16 cellular contexts compared by ENCODE assay signal in the genomic region with DNA sequence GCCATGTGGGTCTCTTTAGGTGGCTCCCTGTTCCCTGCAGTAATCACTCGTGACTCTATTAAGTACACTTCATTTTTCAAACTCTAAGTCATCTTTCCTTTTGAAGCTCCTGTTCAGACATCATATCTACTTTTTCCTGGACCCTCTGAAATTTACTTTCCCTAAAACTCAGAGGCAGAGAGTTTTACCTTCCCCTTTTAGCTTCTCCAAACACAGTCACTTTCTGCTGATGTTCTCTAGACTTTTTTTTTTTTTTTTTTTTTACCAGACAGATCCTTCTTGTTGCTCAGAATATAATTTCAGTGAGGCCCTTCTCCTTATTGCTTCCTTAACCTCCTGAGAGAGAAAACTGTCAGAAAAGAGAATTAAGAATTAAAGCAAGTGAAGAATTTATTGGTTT.
"Had no signal": no experiment of that assay in that cellular context is flagged by ENCODE, and none has a peak within 500 bp of the region (broad histone marks: within the 10 kb centered on the region; RNA-seq: fewer than 3 reads in every experiment).

No MANE protein-coding gene starts in this region.

- H3K9me3 ChIP-seq: Peyer's patch, SJSA1 had no signal

- H3K27me3 ChIP-seq: Peyer's patch, SJSA1 had no signal

- H3K36me3 ChIP-seq: Peyer's patch, SJSA1 had no signal

- H3K9ac ChIP-seq: KMS-11 had no signal

- H3K4me2 ChIP-seq: KMS-11 had no signal

- H3K4me1 ChIP-seq: SJSA1 had no signal

- DNase-seq: activated B cell treated with CpG ODN at 0.5 μM for 24 hours; activated CD4-positive, alpha-beta memory T cell treated with anti-CD3 and anti-CD28 coated beads for 36 hours; activated CD4-positive, alpha-beta T cell treated with anti-CD3 and anti-CD28 coated beads, Interleukin-2, amount 10 ng/mL, durations not matched to agents 7 days and 5 days; activated CD8-positive, alpha-beta memory T cell treated with anti-CD3 and anti-CD28 coated beads for 24 hours; activated naive CD4-positive, alpha-beta T cell treated with anti-CD3 and anti-CD28 coated beads for 36 hours; activated T-cell treated with anti-CD3 and anti-CD28 coated beads, Interleukin-2, amount 50 U/mL, for 4 hours; amygdala; NCI-H1105; NCI-H1436; NCI-H2081; NK-92 treated with Interleukin-12 subunit alpha and Interleukin-12 subunit beta, amount 100 ng/mL, for 24 hours; OCI-M1 had no signal

- H3K4me3 ChIP-seq: Peyer's patch, SJSA1 had no signal

- H3K27ac ChIP-seq: KMS-11, Peyer's patch, RWPE1, SJSA1 had no signal

- ATAC-seq: activated T-cell treated with anti-CD3 and anti-CD28 coated beads, Interleukin-2, amount 50 U/mL, for 4 hours had no signal
